ENCODE assay signal across 1 cellular context in genomic region chr4:156971623-156972369, GRCh38.
A peak's percentile ranks its signal among the peaks of the same experiment; 100 is the strongest.
TF ChIP-seq lines count a peak whose summit lies in the region.

Gene PDGFC, minus strand, starts transcription at chr4:156971799. Its CDS starts 896 bp downstream, at chr4:156970903.

TF ChIP-seq in HEK293, 187 proteins besides CTCF, POLR2A, EP300 and RAD21 (continued from another document and continues in another):
- TF ChIP-seq TSHZ1 (tag by site-specific recombination; IDR thresholded peaks at IDR 0.05; ENCODE audit: borderline replicate concordance) (no peak), ZNF404 (tag by site-specific recombination; IDR thresholded peaks at IDR 0.05) (no peak), ZNF211 (tag by site-specific recombination; IDR thresholded peaks at IDR 0.05; ENCODE audit: low read depth) (no peak), ZNF37A (tag by site-specific recombination; IDR thresholded peaks at IDR 0.05) (no peak), ZNF626 (tag by site-specific recombination; IDR thresholded peaks at IDR 0.05) (no peak), ZFP41 (tag by site-specific recombination; IDR thresholded peaks at IDR 0.05; ENCODE audit: borderline replicate concordance) (no peak), ZNF555 (tag by site-specific recombination; conservative IDR thresholded peaks at IDR 0.05) (no peak), PRDM4 (tag by site-specific recombination; IDR thresholded peaks at IDR 0.05) (no peak), ZNF146 (tag by site-specific recombination; IDR thresholded peaks at IDR 0.05) (no peak), ZBTB17 (tag by site-specific recombination; IDR thresholded peaks at IDR 0.05) (no peak; the same call in 1 of the 2 replicates), ZNF530 (tag by site-specific recombination; IDR thresholded peaks at IDR 0.05; ENCODE audit: low read depth) (no peak), ZNF830 (tag by site-specific recombination; IDR thresholded peaks at IDR 0.05; ENCODE audit: low read depth) (no peak), AEBP2 (tag by site-specific recombination; IDR thresholded peaks at IDR 0.05; ENCODE audit: borderline replicate concordance) (no peak), ZNF121 (tag by site-specific recombination; IDR thresholded peaks at IDR 0.05) (no peak), ZBTB48 (tag by site-specific recombination; IDR thresholded peaks at IDR 0.05) (peak; percentile 77), KLF1 (tag by site-specific recombination; IDR thresholded peaks at IDR 0.05) (no peak), GLIS2 (tag by site-specific recombination; IDR thresholded peaks at IDR 0.05) (peak; percentile 87), ZNF48 (tag by site-specific recombination; IDR thresholded peaks at IDR 0.05) (no peak), ZEB2 (tag by site-specific recombination; IDR thresholded peaks at IDR 0.05) (0 out of 2 replicates have a peak, but pooled peaks have one; percentile 42), ZNF24 (tag by site-specific recombination; IDR thresholded peaks at IDR 0.05) (no peak), KLF10 (tag by site-specific recombination; IDR thresholded peaks at IDR 0.05) (peak; percentile 35; the same call in 1 of the 2 replicates), ZBTB20 (tag by site-specific recombination; IDR thresholded peaks at IDR 0.05) (peak; percentile 66), ZNF571 (tag by site-specific recombination; IDR thresholded peaks at IDR 0.05) (no peak), ZNF394 (tag by site-specific recombination; IDR thresholded peaks at IDR 0.05; ENCODE audit: borderline replicate concordance) (no peak), ZNF514 (tag by site-specific recombination; IDR thresholded peaks at IDR 0.05) (no peak), ZNF341 (tag by site-specific recombination; IDR thresholded peaks at IDR 0.05; ENCODE audit: low read depth) (0 out of 2 replicates have a peak, but pooled peaks have one; percentile 21), ZNF701 (tag by site-specific recombination; IDR thresholded peaks at IDR 0.05) (no peak), ZXDB (tag by site-specific recombination; IDR thresholded peaks at IDR 0.05) (0 out of 2 replicates have a peak, but pooled peaks have one; percentile 9), ZNF585B (tag by site-specific recombination; IDR thresholded peaks at IDR 0.05) (no peak), ZSCAN16 (tag by site-specific recombination; IDR thresholded peaks at IDR 0.05) (no peak), ZNF777 (tag by site-specific recombination; IDR thresholded peaks at IDR 0.05; ENCODE audit: borderline replicate concordance) (no peak), ZNF416 (tag by site-specific recombination; IDR thresholded peaks at IDR 0.05) (no peak), TRIM28 (IDR thresholded peaks at IDR 0.05; ENCODE audit: borderline replicate concordance, low read length) (no peak), ZBTB10 (tag by site-specific recombination; IDR thresholded peaks at IDR 0.05) (0 out of 2 replicates have a peak, but pooled peaks have one; percentile 34), ZNF214 (tag by site-specific recombination; IDR thresholded peaks at IDR 0.05; ENCODE audit: borderline replicate concordance) (no peak), SP2 (tag by site-specific recombination; IDR thresholded peaks at IDR 0.05) (peak; percentile 30; the same call in 1 of the 2 replicates), ZNF621 (tag by site-specific recombination; IDR thresholded peaks at IDR 0.05) (no peak), ZNF677 (tag by site-specific recombination; IDR thresholded peaks at IDR 0.05) (no peak), HOXD13 (CRISPR knock-in tag; IDR thresholded peaks at IDR 0.05; ENCODE audit: borderline replicate concordance) (no peak), IKZF3 (tag by site-specific recombination; IDR thresholded peaks at IDR 0.05) (0 out of 2 replicates have a peak, but pooled peaks have one; percentile 10), ZNF398 (tag by site-specific recombination; IDR thresholded peaks at IDR 0.05) (peak; percentile 86), ZFHX2 (tag by site-specific recombination; conservative IDR thresholded peaks at IDR 0.05) (peak; percentile 67), ZNF510 (tag by site-specific recombination; IDR thresholded peaks at IDR 0.05; ENCODE audit: insufficient replicate concordance) (no peak), GLI4 (tag by site-specific recombination; IDR thresholded peaks at IDR 0.05) (no peak), ZNF26 (tag by site-specific recombination; IDR thresholded peaks at IDR 0.05) (no peak), ZNF473 (tag by site-specific recombination; IDR thresholded peaks at IDR 0.05) (no peak), SALL2 (tag by site-specific recombination; IDR thresholded peaks at IDR 0.05; ENCODE audit: borderline replicate concordance) (no peak), ZBTB8A (tag by site-specific recombination; IDR thresholded peaks at IDR 0.05) (peak; percentile 77)
- TF ChIP-seq, protein P1, sequence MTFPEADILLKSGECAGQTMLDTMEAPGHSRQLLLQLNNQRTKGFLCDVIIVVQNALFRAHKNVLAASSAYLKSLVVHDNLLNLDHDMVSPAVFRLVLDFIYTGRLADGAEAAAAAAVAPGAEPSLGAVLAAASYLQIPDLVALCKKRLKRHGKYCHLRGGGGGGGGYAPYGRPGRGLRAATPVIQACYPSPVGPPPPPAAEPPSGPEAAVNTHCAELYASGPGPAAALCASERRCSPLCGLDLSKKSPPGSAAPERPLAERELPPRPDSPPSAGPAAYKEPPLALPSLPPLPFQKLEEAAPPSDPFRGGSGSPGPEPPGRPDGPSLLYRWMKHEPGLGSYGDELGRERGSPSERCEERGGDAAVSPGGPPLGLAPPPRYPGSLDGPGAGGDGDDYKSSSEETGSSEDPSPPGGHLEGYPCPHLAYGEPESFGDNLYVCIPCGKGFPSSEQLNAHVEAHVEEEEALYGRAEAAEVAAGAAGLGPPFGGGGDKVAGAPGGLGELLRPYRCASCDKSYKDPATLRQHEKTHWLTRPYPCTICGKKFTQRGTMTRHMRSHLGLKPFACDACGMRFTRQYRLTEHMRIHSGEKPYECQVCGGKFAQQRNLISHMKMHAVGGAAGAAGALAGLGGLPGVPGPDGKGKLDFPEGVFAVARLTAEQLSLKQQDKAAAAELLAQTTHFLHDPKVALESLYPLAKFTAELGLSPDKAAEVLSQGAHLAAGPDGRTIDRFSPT (tag by site-specific recombination; IDR thresholded peaks at IDR 0.05), result no peak
- TF ChIP-seq, protein P2, sequence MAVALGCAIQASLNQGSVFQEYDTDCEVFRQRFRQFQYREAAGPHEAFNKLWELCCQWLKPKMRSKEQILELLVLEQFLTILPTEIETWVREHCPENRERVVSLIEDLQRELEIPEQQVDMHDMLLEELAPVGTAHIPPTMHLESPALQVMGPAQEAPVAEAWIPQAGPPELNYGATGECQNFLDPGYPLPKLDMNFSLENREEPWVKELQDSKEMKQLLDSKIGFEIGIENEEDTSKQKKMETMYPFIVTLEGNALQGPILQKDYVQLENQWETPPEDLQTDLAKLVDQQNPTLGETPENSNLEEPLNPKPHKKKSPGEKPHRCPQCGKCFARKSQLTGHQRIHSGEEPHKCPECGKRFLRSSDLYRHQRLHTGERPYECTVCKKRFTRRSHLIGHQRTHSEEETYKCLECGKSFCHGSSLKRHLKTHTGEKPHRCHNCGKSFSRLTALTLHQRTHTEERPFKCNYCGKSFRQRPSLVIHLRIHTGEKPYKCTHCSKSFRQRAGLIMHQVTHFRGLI (tag by site-specific recombination; IDR thresholded peaks at IDR 0.05), result no peak
